In the genomic region with DNA sequence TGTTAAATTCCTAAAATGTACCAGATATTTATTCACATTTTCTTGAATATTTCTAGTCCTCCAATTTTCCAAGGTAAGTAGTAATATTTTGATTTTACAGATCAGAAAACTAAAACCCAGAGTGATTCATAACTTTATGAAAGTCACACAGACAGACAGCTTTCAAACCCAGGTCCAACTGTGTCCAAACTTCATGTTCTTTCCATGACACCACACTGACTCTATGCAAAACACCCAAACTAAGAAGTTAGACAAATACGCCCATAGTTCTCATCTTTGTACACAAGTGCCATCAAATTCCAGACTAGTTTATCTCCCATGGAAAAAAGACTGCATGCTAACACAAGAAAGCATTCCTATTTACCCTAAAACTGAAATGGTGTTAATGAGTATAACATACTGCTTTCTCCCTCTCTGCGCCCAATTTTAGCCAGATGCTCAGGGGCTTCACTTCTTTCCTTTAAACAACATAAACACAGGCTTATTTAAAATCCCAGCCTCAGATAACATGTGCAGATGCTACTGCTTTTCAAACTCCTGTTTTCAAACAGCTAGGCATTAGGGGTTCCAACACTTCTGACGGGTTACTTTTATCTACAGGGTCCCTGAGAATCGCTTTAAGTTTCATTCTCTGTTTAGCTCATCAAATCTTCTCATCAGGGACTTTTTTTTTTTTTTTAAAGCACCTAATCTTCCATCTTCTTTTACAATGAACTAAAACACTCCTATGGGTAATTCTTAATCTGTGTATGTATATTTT, we compare ENCODE assay signal across 13 cellular contexts. TPM values are rescaled to one million over a fixed set of nuclear protein-coding genes. Genes with fewer than 3 reads are reported as not detected.
DNase-seq lines count a peak whose midpoint lies in the region; ATAC-seq and TF ChIP-seq lines count a peak whose summit lies in the region.
"Had no signal": no experiment of that assay in that cellular context is flagged by ENCODE, and none has a peak within 500 bp of the region (broad histone marks: within the 10 kb centered on the region; RNA-seq: fewer than 3 reads in every experiment).

No MANE protein-coding gene starts in this region.

- intact Hi-C loops in activated CD4-positive, alpha-beta T cell treated with anti-CD3 and anti-CD28 coated beads, Interleukin-2, amount 10 ng/mL, durations not matched to agents 24 days and 14 days (cut with micrococcal nuclease): loop anchor here (1.0 to 5.0 kb wide), 4 partner anchors 9 to 77 kb away; no protein-coding TSS in a partner anchor

- no peak overlapping the region for H2AFZ ChIP-seq in smooth muscle cell (ENCODE audit: low read depth)

- H3K4me3 ChIP-seq in smooth muscle cell: no peak overlapping the region
- H3K4me3 ChIP-seq: A549, dorsolateral prefrontal cortex had no signal

- H3F3A ChIP-seq in smooth muscle cell (ENCODE audit: low read depth): peaks cover 17% of the 10 kb centered on the region

- TF ChIP-seq CTCF in smooth muscle cell (IDR thresholded peaks at IDR 0.05; ENCODE audit: borderline replicate concordance, insufficient read depth, poor library complexity, severe bottlenecking): no peak

- H3K27me3 ChIP-seq in smooth muscle cell (ENCODE audit: low read depth): no peaks in the 10 kb centered on the region
- H3K27me3 ChIP-seq: dorsolateral prefrontal cortex, neutrophil had no signal

- H4K20me1 ChIP-seq in smooth muscle cell (ENCODE audit: low read depth): peaks cover 98% of the 10 kb centered on the region

- peaks cover 21% of the 10 kb centered on the region for H3K36me3 Mint-ChIP-seq in activated CD4-positive, alpha-beta T cell treated with anti-CD3 and anti-CD28 coated beads, Interleukin-2, amount 10 ng/mL, durations not matched to agents 24 days and 14 days (ENCODE audit: low read depth)
- H3K36me3 Mint-ChIP-seq in activated naive CD8-positive, alpha-beta T cell treated with anti-CD3 and anti-CD28 coated beads for 36 hours: peaks cover 21% of the 10 kb centered on the region

- H3K9ac ChIP-seq in smooth muscle cell (ENCODE audit: low read depth): no peak overlapping the region

- peaks cover 83% of the 10 kb centered on the region for H3K79me2 ChIP-seq in smooth muscle cell (ENCODE audit: low read depth)

- H3K9me3 Mint-ChIP-seq in activated CD4-positive, alpha-beta T cell treated with anti-CD3 and anti-CD28 coated beads, Interleukin-2, amount 10 ng/mL, durations not matched to agents 24 days and 14 days: no peaks in the 10 kb centered on the region
- H3K9me3 Mint-ChIP-seq in activated naive CD8-positive, alpha-beta T cell treated with anti-CD3 and anti-CD28 coated beads for 36 hours: peaks cover 3% of the 10 kb centered on the region

- H3K4me1 Mint-ChIP-seq in activated CD4-positive, alpha-beta T cell treated with anti-CD3 and anti-CD28 coated beads, Interleukin-2, amount 10 ng/mL, durations not matched to agents 24 days and 14 days: peaks cover 34% of the 10 kb centered on the region
- H3K4me1 Mint-ChIP-seq in activated naive CD8-positive, alpha-beta T cell treated with anti-CD3 and anti-CD28 coated beads for 36 hours: peaks cover 50% of the 10 kb centered on the region

- no peaks in the 10 kb centered on the region for H3K36me3 ChIP-seq in smooth muscle cell (ENCODE audit: low read depth)

- ATAC-seq in HG03066 (IDR thresholded peaks at IDR 0.05; ENCODE audit: low read depth, unreplicated experiment) (peak; percentile 46), HG02840 (IDR thresholded peaks at IDR 0.05; ENCODE audit: low FRiP score, unreplicated experiment) (no peak)
- ATAC-seq: A549 had no signal

- no peaks in the 10 kb centered on the region for H3K9me3 ChIP-seq in smooth muscle cell (replicated peaks; ENCODE audit: low read depth)
- H3K9me3 ChIP-seq: A549, neutrophil had no signal

- peak overlapping the region; percentile 97 for H3K27ac Mint-ChIP-seq in activated CD4-positive, alpha-beta T cell treated with anti-CD3 and anti-CD28 coated beads, Interleukin-2, amount 10 ng/mL, durations not matched to agents 24 days and 14 days
- peak overlapping the region; percentile 92 for H3K27ac Mint-ChIP-seq in activated naive CD8-positive, alpha-beta T cell treated with anti-CD3 and anti-CD28 coated beads for 36 hours

- no peaks in the 10 kb centered on the region for H3K27me3 Mint-ChIP-seq in activated CD4-positive, alpha-beta T cell treated with anti-CD3 and anti-CD28 coated beads, Interleukin-2, amount 10 ng/mL, durations not matched to agents 24 days and 14 days
- H3K27me3 Mint-ChIP-seq in activated naive CD8-positive, alpha-beta T cell treated with anti-CD3 and anti-CD28 coated beads for 36 hours: no peaks in the 10 kb centered on the region

- peak overlapping the region; percentile 67 for H3K4me2 ChIP-seq in smooth muscle cell
- H3K4me2 ChIP-seq: A549 had no signal

- peak overlapping the region; percentile 58 for H3K27ac ChIP-seq in smooth muscle cell (ENCODE audit: low read depth)
- H3K27ac ChIP-seq: A549, neutrophil had no signal

- DNase-seq in activated CD4-positive, alpha-beta T cell treated with anti-CD3 and anti-CD28 coated beads, Interleukin-2, amount 10 ng/mL, durations not matched to agents 24 days and 14 days: peak; percentile 63
- DNase-seq in activated CD4-positive, alpha-beta T cell treated with anti-CD3 and anti-CD28 coated beads, Interleukin-2, amount 50 U/mL, for 4 hours: no peak
- no peak for DNase-seq in activated naive CD8-positive, alpha-beta T cell treated with anti-CD3 and anti-CD28 coated beads for 36 hours
- no peak for DNase-seq in smooth muscle cell (lab: John Stamatoyannopoulos, UW; ENCODE audit: unreplicated experiment)
- DNase-seq in NCI-H1105 (lab: John Stamatoyannopoulos, UW): no peak
- no peak for DNase-seq in NCI-H2081 (lab: John Stamatoyannopoulos, UW)
- DNase-seq: dorsolateral prefrontal cortex, NCI-H2171, Right ventricle myocardium superior had no signal

- H3K4me3 Mint-ChIP-seq in activated CD4-positive, alpha-beta T cell treated with anti-CD3 and anti-CD28 coated beads, Interleukin-2, amount 10 ng/mL, durations not matched to agents 24 days and 14 days: peak overlapping the region; percentile 70
- H3K4me3 Mint-ChIP-seq in activated naive CD8-positive, alpha-beta T cell treated with anti-CD3 and anti-CD28 coated beads for 36 hours: peak overlapping the region; percentile 60

- H3K4me1 ChIP-seq in smooth muscle cell (ENCODE audit: low read depth): peaks cover 14% of the 10 kb centered on the region
- H3K4me1 ChIP-seq: A549 had no signal

- 35% methylated on average over 4 of the region's 4 CpGs for WGBS in smooth muscle cell (ENCODE audit: low lambda C conversion rate)

RNA-seq across cellular contexts. Expression of gene WASF2, which starts 44.6 kb away (rescaled TPM):
- 109 TPM in 2 replicates for total RNA-seq in activated CD4-positive, alpha-beta T cell treated with anti-CD3 and anti-CD28 coated beads, Interleukin-2, amount 10 ng/mL, durations not matched to agents 24 days and 14 days
- total RNA-seq in activated naive CD8-positive, alpha-beta T cell treated with anti-CD3 and anti-CD28 coated beads for 36 hours: 100 to 1,000 TPM; 103 TPM
- 26.7 and 34.3 TPM in 2 replicates for total RNA-seq in smooth muscle cell
- polyA plus RNA-seq in smooth muscle cell: 46.1 and 76.2 TPM in 2 replicates

RNA-seq across cellular contexts. Expression of gene GPR3, which starts 52.9 kb away (rescaled TPM):
- 3.3 TPM in 2 replicates for total RNA-seq in activated CD4-positive, alpha-beta T cell treated with anti-CD3 and anti-CD28 coated beads, Interleukin-2, amount 10 ng/mL, durations not matched to agents 24 days and 14 days
- 1 to 10 TPM; 3.5 to 3.9 TPM for total RNA-seq in activated naive CD8-positive, alpha-beta T cell treated with anti-CD3 and anti-CD28 coated beads for 36 hours
- total RNA-seq in smooth muscle cell: 2.7 and 3.9 TPM in 2 replicates
- 3.9 and 4.0 TPM in 2 replicates for polyA plus RNA-seq in smooth muscle cell
